Comparison of ENCODE assay signal across 1 cellular context in genomic region chr7:137948845-137949330, GRCh38.
TF ChIP-seq lines count a peak whose summit lies in the region.

No MANE protein-coding gene starts in this region.

TF ChIP-seq in HepG2, 621 proteins besides CTCF, POLR2A, EP300 and RAD21 (continued from another document and continues in another):
- TF ChIP-seq TIGD3 (CRISPR knock-in tag; IDR thresholded peaks at IDR 0.05; ENCODE audit: borderline replicate concordance) (no peak), REPIN1 (CRISPR knock-in tag; IDR thresholded peaks at IDR 0.05; ENCODE audit: borderline replicate concordance, low read depth) (no peak), YY1 (IDR thresholded peaks at IDR 0.05; ENCODE audit: insufficient read depth, insufficient replicate concordance, low read depth, low read length) (no peak), ZNF776 (CRISPR knock-in tag; IDR thresholded peaks at IDR 0.05) (no peak), ADNP (CRISPR knock-in tag; IDR thresholded peaks at IDR 0.05) (no peak), ZBTB46 (CRISPR knock-in tag; IDR thresholded peaks at IDR 0.05; ENCODE audit: borderline replicate concordance) (no peak), ZBTB7B (CRISPR knock-in tag; IDR thresholded peaks at IDR 0.05) (peak; percentile 87), SIN3B (IDR thresholded peaks at IDR 0.05; ENCODE audit: low read length) (no peak), SRSF4 (IDR thresholded peaks at IDR 0.05; ENCODE audit: low read depth, low read length, poor library complexity, severe bottlenecking) (no peak), ZNF75D (CRISPR knock-in tag; IDR thresholded peaks at IDR 0.05; ENCODE audit: borderline replicate concordance) (no peak), THAP11 (CRISPR knock-in tag; IDR thresholded peaks at IDR 0.05) (peak; percentile 26; the same call in 1 of the 2 replicates), SCMH1 (CRISPR knock-in tag; IDR thresholded peaks at IDR 0.05; ENCODE audit: borderline replicate concordance) (no peak), PITX1 (CRISPR knock-in tag; IDR thresholded peaks at IDR 0.05) (peak; percentile 24; the same call in 1 of the 2 replicates), SMYD3 (CRISPR knock-in tag; IDR thresholded peaks at IDR 0.05) (no peak), NFRKB (IDR thresholded peaks at IDR 0.05) (no peak), FOXP4 (CRISPR knock-in tag; IDR thresholded peaks at IDR 0.05) (peak; percentile 90), CENPT (CRISPR knock-in tag; IDR thresholded peaks at IDR 0.05; ENCODE audit: low read depth) (no peak), HNRNPK (IDR thresholded peaks at IDR 0.05; ENCODE audit: low read depth, low read length, poor library complexity, severe bottlenecking) (no peak), ZNF292 (CRISPR knock-in tag; IDR thresholded peaks at IDR 0.05; ENCODE audit: borderline replicate concordance, low read depth) (no peak), ZMYM4 (CRISPR knock-in tag; IDR thresholded peaks at IDR 0.05) (0 out of 2 replicates have a peak, but pooled peaks have one; percentile 32), MNT (IDR thresholded peaks at IDR 0.05) (no peak), ZBTB21 (CRISPR knock-in tag; IDR thresholded peaks at IDR 0.05) (no peak), ZNF17 (CRISPR knock-in tag; IDR thresholded peaks at IDR 0.05) (no peak), PRDM15 (CRISPR knock-in tag; IDR thresholded peaks at IDR 0.05) (no peak), ZBTB34 (CRISPR knock-in tag; IDR thresholded peaks at IDR 0.05) (peak; percentile 88), NCOA2 (CRISPR knock-in tag; IDR thresholded peaks at IDR 0.05) (peak; percentile 93), ZFP36L2 (CRISPR knock-in tag; IDR thresholded peaks at IDR 0.05) (no peak), HNRNPLL (IDR thresholded peaks at IDR 0.05; ENCODE audit: low read depth, low read length, poor library complexity, severe bottlenecking) (no peak), ZNF263 (CRISPR knock-in tag; IDR thresholded peaks at IDR 0.05) (no peak), RFX3 (CRISPR knock-in tag; IDR thresholded peaks at IDR 0.05) (no peak)
- TF ChIP-seq, protein P1, sequence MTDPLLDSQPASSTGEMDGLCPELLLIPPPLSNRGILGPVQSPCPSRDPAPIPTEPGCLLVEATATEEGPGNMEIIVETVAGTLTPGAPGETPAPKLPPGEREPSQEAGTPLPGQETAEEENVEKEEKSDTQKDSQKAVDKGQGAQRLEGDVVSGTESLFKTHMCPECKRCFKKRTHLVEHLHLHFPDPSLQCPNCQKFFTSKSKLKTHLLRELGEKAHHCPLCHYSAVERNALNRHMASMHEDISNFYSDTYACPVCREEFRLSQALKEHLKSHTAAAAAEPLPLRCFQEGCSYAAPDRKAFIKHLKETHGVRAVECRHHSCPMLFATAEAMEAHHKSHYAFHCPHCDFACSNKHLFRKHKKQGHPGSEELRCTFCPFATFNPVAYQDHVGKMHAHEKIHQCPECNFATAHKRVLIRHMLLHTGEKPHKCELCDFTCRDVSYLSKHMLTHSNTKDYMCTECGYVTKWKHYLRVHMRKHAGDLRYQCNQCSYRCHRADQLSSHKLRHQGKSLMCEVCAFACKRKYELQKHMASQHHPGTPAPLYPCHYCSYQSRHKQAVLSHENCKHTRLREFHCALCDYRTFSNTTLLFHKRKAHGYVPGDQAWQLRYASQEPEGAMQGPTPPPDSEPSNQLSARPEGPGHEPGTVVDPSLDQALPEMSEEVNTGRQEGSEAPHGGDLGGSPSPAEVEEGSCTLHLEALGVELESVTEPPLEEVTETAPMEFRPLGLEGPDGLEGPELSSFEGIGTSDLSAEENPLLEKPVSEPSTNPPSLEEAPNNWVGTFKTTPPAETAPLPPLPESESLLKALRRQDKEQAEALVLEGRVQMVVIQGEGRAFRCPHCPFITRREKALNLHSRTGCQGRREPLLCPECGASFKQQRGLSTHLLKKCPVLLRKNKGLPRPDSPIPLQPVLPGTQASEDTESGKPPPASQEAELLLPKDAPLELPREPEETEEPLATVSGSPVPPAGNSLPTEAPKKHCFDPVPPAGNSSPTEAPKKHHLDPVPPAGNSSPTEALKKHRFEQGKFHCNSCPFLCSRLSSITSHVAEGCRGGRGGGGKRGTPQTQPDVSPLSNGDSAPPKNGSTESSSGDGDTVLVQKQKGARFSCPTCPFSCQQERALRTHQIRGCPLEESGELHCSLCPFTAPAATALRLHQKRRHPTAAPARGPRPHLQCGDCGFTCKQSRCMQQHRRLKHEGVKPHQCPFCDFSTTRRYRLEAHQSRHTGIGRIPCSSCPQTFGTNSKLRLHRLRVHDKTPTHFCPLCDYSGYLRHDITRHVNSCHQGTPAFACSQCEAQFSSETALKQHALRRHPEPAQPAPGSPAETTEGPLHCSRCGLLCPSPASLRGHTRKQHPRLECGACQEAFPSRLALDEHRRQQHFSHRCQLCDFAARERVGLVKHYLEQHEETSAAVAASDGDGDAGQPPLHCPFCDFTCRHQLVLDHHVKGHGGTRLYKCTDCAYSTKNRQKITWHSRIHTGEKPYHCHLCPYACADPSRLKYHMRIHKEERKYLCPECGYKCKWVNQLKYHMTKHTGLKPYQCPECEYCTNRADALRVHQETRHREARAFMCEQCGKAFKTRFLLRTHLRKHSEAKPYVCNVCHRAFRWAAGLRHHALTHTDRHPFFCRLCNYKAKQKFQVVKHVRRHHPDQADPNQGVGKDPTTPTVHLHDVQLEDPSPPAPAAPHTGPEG (CRISPR knock-in tag; IDR thresholded peaks at IDR 0.05): no peak
- TF ChIP-seq, protein P2, sequence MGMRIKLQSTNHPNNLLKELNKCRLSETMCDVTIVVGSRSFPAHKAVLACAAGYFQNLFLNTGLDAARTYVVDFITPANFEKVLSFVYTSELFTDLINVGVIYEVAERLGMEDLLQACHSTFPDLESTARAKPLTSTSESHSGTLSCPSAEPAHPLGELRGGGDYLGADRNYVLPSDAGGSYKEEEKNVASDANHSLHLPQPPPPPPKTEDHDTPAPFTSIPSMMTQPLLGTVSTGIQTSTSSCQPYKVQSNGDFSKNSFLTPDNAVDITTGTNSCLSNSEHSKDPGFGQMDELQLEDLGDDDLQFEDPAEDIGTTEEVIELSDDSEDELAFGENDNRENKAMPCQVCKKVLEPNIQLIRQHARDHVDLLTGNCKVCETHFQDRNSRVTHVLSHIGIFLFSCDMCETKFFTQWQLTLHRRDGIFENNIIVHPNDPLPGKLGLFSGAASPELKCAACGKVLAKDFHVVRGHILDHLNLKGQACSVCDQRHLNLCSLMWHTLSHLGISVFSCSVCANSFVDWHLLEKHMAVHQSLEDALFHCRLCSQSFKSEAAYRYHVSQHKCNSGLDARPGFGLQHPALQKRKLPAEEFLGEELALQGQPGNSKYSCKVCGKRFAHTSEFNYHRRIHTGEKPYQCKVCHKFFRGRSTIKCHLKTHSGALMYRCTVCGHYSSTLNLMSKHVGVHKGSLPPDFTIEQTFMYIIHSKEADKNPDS (CRISPR knock-in tag; IDR thresholded peaks at IDR 0.05): no peak
- TF ChIP-seq, protein P3, sequence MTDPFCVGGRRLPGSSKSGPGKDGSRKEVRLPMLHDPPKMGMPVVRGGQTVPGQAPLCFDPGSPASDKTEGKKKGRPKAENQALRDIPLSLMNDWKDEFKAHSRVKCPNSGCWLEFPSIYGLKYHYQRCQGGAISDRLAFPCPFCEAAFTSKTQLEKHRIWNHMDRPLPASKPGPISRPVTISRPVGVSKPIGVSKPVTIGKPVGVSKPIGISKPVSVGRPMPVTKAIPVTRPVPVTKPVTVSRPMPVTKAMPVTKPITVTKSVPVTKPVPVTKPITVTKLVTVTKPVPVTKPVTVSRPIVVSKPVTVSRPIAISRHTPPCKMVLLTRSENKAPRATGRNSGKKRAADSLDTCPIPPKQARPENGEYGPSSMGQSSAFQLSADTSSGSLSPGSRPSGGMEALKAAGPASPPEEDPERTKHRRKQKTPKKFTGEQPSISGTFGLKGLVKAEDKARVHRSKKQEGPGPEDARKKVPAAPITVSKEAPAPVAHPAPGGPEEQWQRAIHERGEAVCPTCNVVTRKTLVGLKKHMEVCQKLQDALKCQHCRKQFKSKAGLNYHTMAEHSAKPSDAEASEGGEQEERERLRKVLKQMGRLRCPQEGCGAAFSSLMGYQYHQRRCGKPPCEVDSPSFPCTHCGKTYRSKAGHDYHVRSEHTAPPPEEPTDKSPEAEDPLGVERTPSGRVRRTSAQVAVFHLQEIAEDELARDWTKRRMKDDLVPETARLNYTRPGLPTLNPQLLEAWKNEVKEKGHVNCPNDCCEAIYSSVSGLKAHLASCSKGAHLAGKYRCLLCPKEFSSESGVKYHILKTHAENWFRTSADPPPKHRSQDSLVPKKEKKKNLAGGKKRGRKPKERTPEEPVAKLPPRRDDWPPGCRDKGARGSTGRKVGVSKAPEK (CRISPR knock-in tag; IDR thresholded peaks at IDR 0.05; ENCODE audit: borderline replicate concordance): no peak; the same call in 1 of the 2 replicates
- TF ChIP-seq, protein P4, sequence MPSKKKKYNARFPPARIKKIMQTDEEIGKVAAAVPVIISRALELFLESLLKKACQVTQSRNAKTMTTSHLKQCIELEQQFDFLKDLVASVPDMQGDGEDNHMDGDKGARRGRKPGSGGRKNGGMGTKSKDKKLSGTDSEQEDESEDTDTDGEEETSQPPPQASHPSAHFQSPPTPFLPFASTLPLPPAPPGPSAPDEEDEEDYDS (CRISPR knock-in tag; IDR thresholded peaks at IDR 0.05): no peak
